Comparison of ENCODE assay signal across 18 cellular contexts in the genomic region with DNA sequence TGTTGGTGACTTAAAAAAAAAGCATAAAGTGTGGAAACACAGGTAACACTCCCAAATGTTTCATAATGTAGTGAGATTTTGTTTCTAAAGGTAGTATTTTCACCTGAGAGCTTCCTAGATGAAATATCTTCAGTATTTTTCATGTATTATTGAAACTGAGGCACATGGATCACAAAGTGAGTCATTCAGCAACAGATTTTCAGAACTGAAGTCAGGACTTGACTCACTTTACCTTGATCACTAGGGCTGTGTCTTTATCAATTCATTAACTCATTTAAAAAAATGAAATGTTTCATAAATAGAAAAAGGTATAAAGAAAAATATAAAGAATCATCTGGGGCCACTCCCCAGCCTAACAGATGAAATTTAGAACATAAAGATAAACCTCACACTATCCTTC.
DNase-seq lines count a peak whose midpoint lies in the region; ATAC-seq and TF ChIP-seq lines count a peak whose summit lies in the region.
"Had no signal": no experiment of that assay in that cellular context is flagged by ENCODE, and none has a peak within 500 bp of the region (broad histone marks: within the 10 kb centered on the region; RNA-seq: fewer than 3 reads in every experiment).

No MANE protein-coding gene starts in this region.

- H3K4me2 ChIP-seq in hepatocyte: no peak overlapping the region

- TF ChIP-seq CTCF in heart right ventricle (IDR thresholded peaks at IDR 0.05) (no peak), WI38 (IDR thresholded peaks at IDR 0.05; ENCODE audit: low read depth, low read length) (no peak), hepatocyte (IDR thresholded peaks at IDR 0.05; ENCODE audit: poor library complexity) (no peak), type B pancreatic cell (conservative IDR thresholded peaks at IDR 0.05) (no peak), gastroesophageal sphincter (IDR thresholded peaks at IDR 0.05) (no peak)

- H3K9me2 ChIP-seq in hepatocyte (replicated peaks; ENCODE audit: insufficient read depth): no peaks in the 10 kb centered on the region

- H2AFZ ChIP-seq in hepatocyte: no peak overlapping the region
- H2AFZ ChIP-seq: parathyroid adenoma had no signal

- peaks cover 17% of the 10 kb centered on the region for H3K4me1 Mint-ChIP-seq in type B pancreatic cell (ENCODE audit: unreplicated experiment)

- no peaks in the 10 kb centered on the region for H3K27me3 Mint-ChIP-seq in type B pancreatic cell
- H3K27me3 Mint-ChIP-seq: activated naive CD4-positive, alpha-beta T cell treated with anti-CD3 and anti-CD28 coated beads, Interleukin-2, amount 50 U/mL, for 24 hours had no signal

- no peaks in the 10 kb centered on the region for H3K27me3 ChIP-seq in heart right ventricle
- H3K27me3 ChIP-seq in hepatocyte: no peaks in the 10 kb centered on the region
- no peaks in the 10 kb centered on the region for H3K27me3 ChIP-seq in gastroesophageal sphincter
- H3K27me3 ChIP-seq: Peyer's patch had no signal

- no peak for TF ChIP-seq EP300 in gastroesophageal sphincter (IDR thresholded peaks at IDR 0.05)

- no peak for ATAC-seq in heart right ventricle
- no peak for ATAC-seq in Right ventricle myocardium superior (ENCODE audit: poor library complexity)
- no peak for ATAC-seq in HG02981 (IDR thresholded peaks at IDR 0.05; ENCODE audit: unreplicated experiment)
- no peak for ATAC-seq in gastroesophageal sphincter

- peaks cover 5% of the 10 kb centered on the region for H3K36me3 Mint-ChIP-seq in type B pancreatic cell

- DNase-seq in heart right ventricle (no peak), Right ventricle myocardium superior (no peak), hepatocyte (ENCODE audit: low spot score) (no peak), type B pancreatic cell (ENCODE audit: extremely low spot score, unreplicated experiment) (no peak)
- no peak for DNase-seq in activated CD4-positive, alpha-beta T cell treated with anti-CD3 and anti-CD28 coated beads for 48 hours
- DNase-seq: Caco-2; immature natural killer cell; NCI-H2081 treated with DMSO at 0.1 percent for 48 hours; NCI-H526; Peyer's patch; stimulated activated CD4-positive, alpha-beta T cell treated with anti-CD3 and anti-CD28 coated beads, Interleukin-15, amount 100 ng/mL, for 24 hours had no signal

- peaks cover 40% of the 10 kb centered on the region for H3K79me2 ChIP-seq in hepatocyte
- H3K79me2 ChIP-seq: parathyroid adenoma had no signal

- H3K9me3 ChIP-seq in heart right ventricle: peaks cover 0 to 5% (median 0%) of the 10 kb centered on the region in 11 donors
- H3K9me3 ChIP-seq in hepatocyte (ENCODE audit: low read depth): no peaks in the 10 kb centered on the region
- no peaks in the 10 kb centered on the region for H3K9me3 ChIP-seq in gastroesophageal sphincter
- H3K9me3 ChIP-seq: Caco-2, HAP-1, Peyer's patch had no signal

- no peaks in the 10 kb centered on the region for H3K9me3 Mint-ChIP-seq in type B pancreatic cell
- H3K9me3 Mint-ChIP-seq: activated naive CD4-positive, alpha-beta T cell treated with anti-CD3 and anti-CD28 coated beads, Interleukin-2, amount 50 U/mL, for 24 hours; immature natural killer cell; T-helper 1 cell treated with Interleukin-12 subunit alpha and Interleukin-12 subunit beta and Interleukin-4 antibody, amounts not matched to agents 30 μg/mL and 1 μg/mL, for 36 hours had no signal

- TF ChIP-seq POLR2A in gastroesophageal sphincter (IDR thresholded peaks at IDR 0.05): no peak

- H3K27ac ChIP-seq in heart right ventricle: peak overlapping the region in 4 of 10 donors; percentile 6 to 84 (median 74)
- peak overlapping the region; percentile 83 for H3K27ac ChIP-seq in hepatocyte
- H3K27ac ChIP-seq in gastroesophageal sphincter: peak overlapping the region in 1 of 4 donors; percentile 80
- H3K27ac ChIP-seq: parathyroid adenoma, Peyer's patch had no signal

- H3K27ac Mint-ChIP-seq in type B pancreatic cell: peak overlapping the region; percentile 87
- H3K27ac Mint-ChIP-seq: activated naive CD4-positive, alpha-beta T cell treated with anti-CD3 and anti-CD28 coated beads, Interleukin-2, amount 50 U/mL, for 24 hours; immature natural killer cell had no signal

- no peaks in the 10 kb centered on the region for H3K36me3 ChIP-seq in heart right ventricle
- H3K36me3 ChIP-seq in hepatocyte (replicated peaks; ENCODE audit: insufficient read depth, low read depth): no peaks in the 10 kb centered on the region
- H3K36me3 ChIP-seq in gastroesophageal sphincter: no peaks in the 10 kb centered on the region
- H3K36me3 ChIP-seq: HAP-1, Peyer's patch had no signal

- no peaks in the 10 kb centered on the region for H4K20me1 ChIP-seq in hepatocyte (ENCODE audit: insufficient read depth, poor library complexity, severe bottlenecking)

- intact Hi-C loops in heart right ventricle (cut with DNase I) (loop anchor here in 1 of 10 donors (5.0 kb wide), 1 partner anchor 68 kb away; the partner anchor contains the start of gene RCC1), Right ventricle myocardium superior (cut with DNase I) (no loop called here)

- H3K4me3 ChIP-seq in heart right ventricle (peak overlapping the region in 7 of 10 donors; percentile 15 to 58 (median 45)), WI38 (ENCODE audit: low read depth, low read length) (peak overlapping the region; percentile 58), hepatocyte (no peak overlapping the region), gastroesophageal sphincter (peak overlapping the region in 1 of 2 donors; percentile 30)
- H3K4me3 ChIP-seq: HAP-1, Peyer's patch had no signal

- no peak overlapping the region for H3K4me3 Mint-ChIP-seq in type B pancreatic cell
- H3K4me3 Mint-ChIP-seq: activated naive CD4-positive, alpha-beta T cell treated with anti-CD3 and anti-CD28 coated beads, Interleukin-2, amount 50 U/mL, for 24 hours; immature natural killer cell; T-helper 1 cell treated with Interleukin-12 subunit alpha and Interleukin-12 subunit beta and Interleukin-4 antibody, amounts not matched to agents 30 μg/mL and 1 μg/mL, for 36 hours had no signal

- H3K4me1 ChIP-seq in heart right ventricle: peaks cover 9 to 33% (median 22%) of the 10 kb centered on the region in 9 donors
- peaks cover 5% of the 10 kb centered on the region for H3K4me1 ChIP-seq in hepatocyte (ENCODE audit: insufficient read depth)
- H3K4me1 ChIP-seq in gastroesophageal sphincter: peaks cover 8 to 23% (median 11%) of the 10 kb centered on the region in 3 donors
